In the genomic region with DNA sequence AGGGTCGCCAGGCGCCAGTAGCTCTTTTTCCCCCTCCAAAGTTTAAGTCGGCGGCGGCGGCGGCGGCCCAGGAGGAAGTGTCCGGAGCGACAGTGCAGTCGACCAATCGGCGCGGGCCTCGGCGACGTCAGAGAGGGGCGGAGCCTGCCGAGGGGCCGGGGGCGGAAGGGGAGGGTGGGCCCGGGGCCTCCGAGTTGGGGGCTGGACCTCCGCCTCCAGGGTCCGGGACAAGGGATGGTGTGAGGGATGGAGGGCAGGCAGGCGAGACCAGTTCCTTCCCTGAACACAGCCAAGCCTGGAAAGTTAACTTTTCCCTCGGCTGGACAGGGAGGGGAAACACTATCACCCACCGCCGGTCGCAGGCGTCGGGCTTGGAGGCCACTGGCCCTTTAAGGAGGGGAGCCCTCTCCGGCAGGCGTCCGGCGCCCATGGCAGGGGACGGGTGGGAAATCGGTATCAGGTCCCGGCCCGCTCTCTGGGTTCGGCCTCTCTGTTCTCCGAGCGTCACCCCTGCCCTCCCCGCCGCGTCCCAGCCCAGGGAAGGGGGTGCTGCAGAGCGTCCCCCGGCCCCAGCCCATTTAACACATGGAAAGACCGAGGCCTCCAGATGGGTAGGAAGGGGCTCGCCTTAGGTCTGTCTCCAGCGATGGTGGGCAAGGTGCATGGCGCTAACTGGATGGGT, we compare ENCODE assay signal across 9 cellular contexts. TPM values are rescaled to one million over a fixed set of nuclear protein-coding genes. Genes with fewer than 3 reads are reported as not detected.
A peak's percentile ranks its signal among the peaks of the same experiment; 100 is the strongest.
DNase-seq lines count a peak whose midpoint lies in the region; ATAC-seq, FAIRE-seq and TF ChIP-seq lines count a peak whose summit lies in the region.
"Had no signal": no experiment of that assay in that cellular context is flagged by ENCODE, and none has a peak within 500 bp of the region (broad histone marks: within the 10 kb centered on the region; RNA-seq: fewer than 3 reads in every experiment).

PRKD2 (minus strand) TSS at position 81 of the 682 bp plus-strand sequence. CDS start 744 bp downstream, outside the sequence.

- peaks cover 0 to 16% (median 15%) of the 10 kb centered on the region in 3 donors for H3K36me3 ChIP-seq in pancreas
- H3K36me3 ChIP-seq in thoracic aorta: peaks cover 9% of the 10 kb centered on the region

- no peak for FAIRE-seq in pancreas (lab: Jason Lieb, UNC)
- FAIRE-seq: TTC549 had no signal

- peak within 1 kb of the TSS; percentile 97 for H3K27ac Mint-ChIP-seq in activated naive CD8-positive, alpha-beta T cell treated with anti-CD3 and anti-CD28 coated beads, Interleukin-2, amount 10 ng/mL, durations not matched to agents 7 days and 5 days

- H3K27ac ChIP-seq in pancreas (peak within 1 kb of the TSS; percentile 55 to 91 (median 62)), thoracic aorta (peak within 1 kb of the TSS; percentile 85 to 90)

- H3K4me3 ChIP-seq in pancreas (peak within 1 kb of the TSS; percentile 40 to 74 (median 64)), thoracic aorta (peak within 1 kb of the TSS; percentile 99)

- H3K36me3 Mint-ChIP-seq in activated naive CD8-positive, alpha-beta T cell treated with anti-CD3 and anti-CD28 coated beads, Interleukin-2, amount 10 ng/mL, durations not matched to agents 7 days and 5 days: peaks cover 31% of the 10 kb centered on the region

- H3K9me3 ChIP-seq in pancreas: no peaks in the 10 kb centered on the region
- no peaks in the 10 kb centered on the region for H3K9me3 ChIP-seq in thoracic aorta

- intact Hi-C loops in Right ventricle myocardium inferior (cut with DNase I) (no loop called here), pancreas (cut with DNase I) (no loop called here)

- H3K27me3 ChIP-seq in pancreas: no peaks in the 10 kb centered on the region
- H3K27me3 ChIP-seq in thoracic aorta (replicated peaks; ENCODE audit: insufficient read depth): no peaks in the 10 kb centered on the region

- peaks cover 8 to 13% (median 10%) of the 10 kb centered on the region in 3 donors for H3K4me1 ChIP-seq in pancreas
- H3K4me1 ChIP-seq in thoracic aorta (ENCODE audit: control insufficient read depth in 1 of 2, low read depth in 2 of 2): peaks cover 14 to 25% of the 10 kb centered on the region in 2 donors

- peak; percentile 37 for ATAC-seq in GM19397 (IDR thresholded peaks at IDR 0.05; ENCODE audit: unreplicated experiment)
- ATAC-seq in activated naive CD8-positive, alpha-beta T cell treated with anti-CD3 and anti-CD28 coated beads, Interleukin-2, amount 10 ng/mL, durations not matched to agents 7 days and 5 days (ENCODE audit: low read depth): peak; percentile 38
- ATAC-seq in Right ventricle myocardium inferior: peak; percentile 86
- peak; percentile 82 to 90 (median 85) for ATAC-seq in pancreas
- ATAC-seq in thoracic aorta (ENCODE audit: insufficient number of reproducible peaks, low FRiP score, low read depth): peak; percentile 67

- H3K27me3 Mint-ChIP-seq in activated naive CD8-positive, alpha-beta T cell treated with anti-CD3 and anti-CD28 coated beads, Interleukin-2, amount 10 ng/mL, durations not matched to agents 7 days and 5 days: no peaks in the 10 kb centered on the region

- POLR2A ChIA-PET in activated naive CD8-positive, alpha-beta T cell treated with anti-CD3 and anti-CD28 coated beads, Interleukin-2, amount 10 ng/mL, durations not matched to agents 7 days and 5 days (lab: Charles Lee): interaction anchor here (0.5 to 4.5 kb wide), 3 partner anchors 13 to 74 kb away, joined by 3 to 36 read pairs (median 3); partner anchors contain the start of gene SLC1A5

- H3K4me1 Mint-ChIP-seq in activated naive CD8-positive, alpha-beta T cell treated with anti-CD3 and anti-CD28 coated beads, Interleukin-2, amount 10 ng/mL, durations not matched to agents 7 days and 5 days: peaks cover 35% of the 10 kb centered on the region

- peak within 1 kb of the TSS; percentile 97 for H3K4me3 Mint-ChIP-seq in activated naive CD8-positive, alpha-beta T cell treated with anti-CD3 and anti-CD28 coated beads, Interleukin-2, amount 10 ng/mL, durations not matched to agents 7 days and 5 days

- DNase-seq in C1 segment of cervical spinal cord (lab: John Stamatoyannopoulos, UW) (peak in 12 of 14 donors; percentile 28 to 88 (median 68)), M059J (ENCODE audit: low read depth) (peak; percentile 75), T follicular helper cell (ENCODE audit: low read depth) (peak; percentile 80), Right ventricle myocardium inferior (ENCODE audit: missing footprints) (peak; percentile 96), pancreas (peak; percentile 89 to 99 (median 92)), thoracic aorta (ENCODE audit: low spot score) (peak; percentile 57)
- DNase-seq in activated naive CD8-positive, alpha-beta T cell treated with anti-CD3 and anti-CD28 coated beads, Interleukin-2, amount 10 ng/mL, durations not matched to agents 7 days and 5 days: peak; percentile 94

- no peaks in the 10 kb centered on the region for H3K9me3 Mint-ChIP-seq in activated naive CD8-positive, alpha-beta T cell treated with anti-CD3 and anti-CD28 coated beads, Interleukin-2, amount 10 ng/mL, durations not matched to agents 7 days and 5 days

- TF ChIP-seq CTCF in pancreas (IDR thresholded peaks at IDR 0.05): no peak
- TF ChIP-seq CTCF in thoracic aorta (IDR thresholded peaks at IDR 0.05): no peak

- 1% methylated on average over 39 to 52 of the region's 52 CpGs for WGBS in pancreas, 2 donors

RNA-seq across cellular contexts. Expression of gene PRKD2, which starts in this region (rescaled TPM):
- 18.9 and 38.7 TPM in 2 replicates for total RNA-seq in M059J (2014; rRNA removed; shearing (Covaris generic))
- total RNA-seq in activated naive CD8-positive, alpha-beta T cell treated with anti-CD3 and anti-CD28 coated beads, Interleukin-2, amount 10 ng/mL, durations not matched to agents 7 days and 5 days: 100 to 1,000 TPM; 166 to 173 TPM
- total RNA-seq in Right ventricle myocardium inferior (9.6 TPM), pancreas (10 to 100 TPM; 13.8 to 33.5 (median 20.4) TPM), thoracic aorta (10 to 100 TPM; 21.4 to 53.6 TPM)
- polyA plus RNA-seq in pancreas: 10 to 100 TPM; 61.1 to 90.3 TPM

Comparison
In these comparisons a context has a peak if more than half of its experiments do, and no peak if none do; other contexts are left out.
1. Peak in every context shown above with its lines: DNase-seq, ATAC-seq, H3K4me3 ChIP-seq and H3K27ac ChIP-seq.